ENCODE assay signal across 12 cellular contexts in the genomic region with DNA sequence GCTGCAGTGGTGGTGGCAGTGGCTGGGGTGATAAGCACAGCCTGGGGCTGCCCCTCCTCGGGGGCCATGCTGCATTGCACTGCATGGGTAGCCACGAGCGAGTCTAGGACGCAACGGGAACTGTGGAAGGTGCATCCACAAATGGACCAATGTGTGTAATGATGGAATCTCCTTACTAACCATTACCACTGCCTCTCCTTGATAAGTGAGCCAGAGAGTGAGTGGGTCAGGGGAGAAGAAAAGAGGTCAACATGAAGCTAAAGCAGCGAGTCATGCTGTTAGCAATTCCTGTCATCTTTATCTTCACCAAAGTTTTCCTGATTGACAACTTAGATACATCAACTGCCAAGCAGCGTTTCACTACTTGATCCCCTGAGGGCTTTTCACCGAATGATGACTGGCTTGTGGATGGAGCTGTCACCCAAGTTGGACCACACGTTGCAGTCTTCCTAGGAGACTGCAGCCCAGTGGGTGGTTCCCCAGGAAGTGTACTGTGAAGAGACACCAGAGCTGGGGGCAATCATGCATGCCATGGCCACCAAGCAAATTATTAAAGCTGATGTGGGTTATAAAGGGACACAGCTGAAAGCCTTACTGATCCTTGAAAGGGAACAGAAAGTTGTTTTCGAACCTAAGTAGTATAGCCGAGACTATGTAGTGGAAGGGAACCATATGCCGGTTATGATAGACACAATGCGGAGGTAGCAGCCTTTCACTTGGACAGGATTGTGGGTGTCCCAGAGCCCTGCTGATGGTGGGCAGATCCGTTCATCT. TPM values are rescaled to one million over a fixed set of nuclear protein-coding genes. Genes with fewer than 3 reads are reported as not detected.
DNase-seq lines count a peak whose midpoint lies in the region; ATAC-seq lines count a peak whose summit lies in the region.
"Had no signal": no experiment of that assay in that cellular context is flagged by ENCODE, and none has a peak within 500 bp of the region (broad histone marks: within the 10 kb centered on the region; RNA-seq: fewer than 3 reads in every experiment).

No MANE protein-coding gene starts in this region.

- H3K9me3 ChIP-seq in CD4-positive, alpha-beta memory T cell (ENCODE audit: control insufficient read depth in 1 of 2, low read length in 2 of 2), result no peaks in the 10 kb centered on the region

- no peaks in the 10 kb centered on the region for H3K27me3 ChIP-seq in CD4-positive, alpha-beta memory T cell (ENCODE audit: insufficient read depth, low read length)

- H3K27me3 Mint-ChIP-seq in CD4-positive, alpha-beta memory T cell, result peaks cover 9 to 14% of the 10 kb centered on the region in 2 donors

- ATAC-seq in GM19328 (IDR thresholded peaks at IDR 0.05; ENCODE audit: unreplicated experiment) (peak; percentile 87), HG02884 (IDR thresholded peaks at IDR 0.05; ENCODE audit: unreplicated experiment) (peak; percentile 86)

- POLR2A ChIA-PET in CD4-positive, alpha-beta memory T cell (lab: Charles Lee; ENCODE audit: partially characterized antibody), result no interaction called here

- no peaks in the 10 kb centered on the region for H3K36me3 Mint-ChIP-seq in CD4-positive, alpha-beta memory T cell

- no peak overlapping the region for H3K27ac Mint-ChIP-seq in CD4-positive, alpha-beta memory T cell

- H3K27ac ChIP-seq in caudate nucleus (ENCODE audit: low read depth, low read length), result no peak overlapping the region
- H3K27ac ChIP-seq in CD4-positive, alpha-beta memory T cell (ENCODE audit: low read depth, low read length), result no peak overlapping the region

- H3K9me3 Mint-ChIP-seq in CD4-positive, alpha-beta memory T cell, result no peaks in the 10 kb centered on the region

- no peaks in the 10 kb centered on the region for H3K4me1 Mint-ChIP-seq in CD4-positive, alpha-beta memory T cell

- CTCF ChIA-PET in CD4-positive, alpha-beta memory T cell (lab: Charles Lee; ENCODE audit: partially characterized antibody), result no interaction called here

- peak overlapping the region; percentile 45; the same call in 1 of the 2 replicates for H3K4me3 ChIP-seq in GM08714 (ENCODE audit: low read length)
- H3K4me3 ChIP-seq in CD4-positive, alpha-beta memory T cell (ENCODE audit: low read length in 2 of 2), result no peak overlapping the region

- peak; percentile 31 for DNase-seq in MV-4-11 (lab: John Stamatoyannopoulos, UW)
- no peak for DNase-seq in NCI-H1436 treated with DMSO at 0.1 percent for 48 hours (lab: John Stamatoyannopoulos, UW)
- DNase-seq in caudate nucleus (lab: John Stamatoyannopoulos, UW), result no peak
- no peak for DNase-seq in CD4-positive, alpha-beta memory T cell
- DNase-seq in stimulated activated CD4-positive, alpha-beta T cell treated with anti-CD3 and anti-CD28 coated beads, Interleukin-2, amount 100 ng/mL, for 48 hours, result no peak
- DNase-seq: NCI-H2171 treated with DMSO at 0.1 percent for 48 hours; stimulated activated CD4-positive, alpha-beta T cell treated with anti-CD3 and anti-CD28 coated beads, Interleukin-2, amount 100 ng/mL, for 24 hours had no signal

- no peaks in the 10 kb centered on the region for H3K36me3 ChIP-seq in CD4-positive, alpha-beta memory T cell (ENCODE audit: insufficient read depth, low read length)

- intact Hi-C loops in CD4-positive, alpha-beta memory T cell (cut with micrococcal nuclease), result no loop called here

- no peaks in the 10 kb centered on the region for H3K4me1 ChIP-seq in CD4-positive, alpha-beta memory T cell (ENCODE audit: insufficient read depth, low read length)

- H3K4me3 Mint-ChIP-seq in CD4-positive, alpha-beta memory T cell, result no peak overlapping the region

RNA-seq across cellular contexts. Expression of a gene that starts 20.6 kb away (rescaled TPM):
- total RNA-seq in CD4-positive, alpha-beta memory T cell, result not detected
- not detected for polyA plus RNA-seq in CD4-positive, alpha-beta memory T cell
- total RNA-seq: cerebellum, urinary bladder had no signal
- polyA plus RNA-seq: urinary bladder had no signal

RNA-seq across cellular contexts. Expression of a gene that starts 34.7 kb away (rescaled TPM):
- total RNA-seq in CD4-positive, alpha-beta memory T cell, result 100 to 1,000 TPM; 127 to 136 TPM
- 100 to 1,000 TPM; 153 to 180 TPM for polyA plus RNA-seq in CD4-positive, alpha-beta memory T cell
